24 cellular contexts compared by ENCODE assay signal in the genomic region with DNA sequence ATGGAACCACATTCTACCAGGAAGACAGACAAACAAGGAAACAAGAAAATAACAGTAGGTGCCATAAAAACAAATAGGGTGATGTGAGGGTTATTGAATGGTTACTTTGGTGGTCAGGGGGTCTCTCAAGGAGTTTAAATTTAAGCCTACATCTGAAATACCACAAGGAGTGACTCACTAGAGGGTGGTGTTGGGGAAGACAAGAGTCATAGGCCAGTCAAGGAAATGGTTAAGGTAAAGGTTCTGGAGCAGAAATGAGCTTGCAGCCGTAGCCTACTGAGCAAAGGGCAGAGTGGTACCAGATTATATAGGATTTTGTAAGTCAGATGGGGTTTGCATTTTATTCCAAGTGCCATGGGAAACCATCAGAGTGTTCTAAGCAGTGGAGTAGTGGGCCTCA.
DNase-seq lines count a peak whose midpoint lies in the region; ATAC-seq and TF ChIP-seq lines count a peak whose summit lies in the region.
"Had no signal": no experiment of that assay in that cellular context is flagged by ENCODE, and none has a peak within 500 bp of the region (broad histone marks: within the 10 kb centered on the region; RNA-seq: fewer than 3 reads in every experiment).

No MANE protein-coding gene starts in this region.

- no peaks in the 10 kb centered on the region for H3K27me3 Mint-ChIP-seq in activated CD4-positive, alpha-beta T cell treated with anti-CD3 and anti-CD28 coated beads for 36 hours
- H3K27me3 Mint-ChIP-seq in T-helper 17 cell (no peaks in the 10 kb centered on the region), endothelial cell (ENCODE audit: unreplicated experiment) (peaks cover 5% of the 10 kb centered on the region)

- H3K4me1 Mint-ChIP-seq in activated CD4-positive, alpha-beta T cell treated with anti-CD3 and anti-CD28 coated beads for 36 hours: no peaks in the 10 kb centered on the region
- H3K4me1 Mint-ChIP-seq in T-helper 17 cell (peaks cover 7% of the 10 kb centered on the region), endothelial cell (ENCODE audit: unreplicated experiment) (peaks cover 4% of the 10 kb centered on the region)
- H3K4me1 Mint-ChIP-seq: CD14-positive monocyte, GM23338 had no signal

- TF ChIP-seq CTCF in endothelial cell (IDR thresholded peaks at IDR 0.05; ENCODE audit: unreplicated experiment): no peak
- TF ChIP-seq CTCF in mucosa of descending colon (IDR thresholded peaks at IDR 0.05): no peak

- CTCF ChIA-PET in activated CD4-positive, alpha-beta T cell treated with anti-CD3 and anti-CD28 coated beads for 36 hours (lab: Charles Lee): no interaction called here

- H3K4me1 ChIP-seq in mucosa of descending colon (ENCODE audit: low read depth): no peaks in the 10 kb centered on the region

- H3K9me3 Mint-ChIP-seq in activated CD4-positive, alpha-beta T cell treated with anti-CD3 and anti-CD28 coated beads for 36 hours (ENCODE audit: low read depth): no peaks in the 10 kb centered on the region
- H3K9me3 Mint-ChIP-seq in endothelial cell (ENCODE audit: unreplicated experiment): no peaks in the 10 kb centered on the region
- H3K9me3 Mint-ChIP-seq: CD14-positive monocyte, GM23338 had no signal

- no peak overlapping the region for H3K27ac Mint-ChIP-seq in activated CD4-positive, alpha-beta T cell treated with anti-CD3 and anti-CD28 coated beads for 36 hours
- H3K27ac Mint-ChIP-seq in T-helper 17 cell: peak overlapping the region; percentile 14
- peak overlapping the region; percentile 62 for H3K27ac Mint-ChIP-seq in endothelial cell (ENCODE audit: unreplicated experiment)
- H3K27ac Mint-ChIP-seq: GM23338 had no signal

- H3K36me3 ChIP-seq in mucosa of descending colon (ENCODE audit: low read depth): no peaks in the 10 kb centered on the region

- H3K4me3 ChIP-seq in mucosa of descending colon: no peak overlapping the region
- H3K4me3 ChIP-seq: GM12878, GM23338, K562 had no signal

- no peak for DNase-seq in activated CD4-positive, alpha-beta T cell treated with anti-CD3 and anti-CD28 coated beads for 36 hours
- DNase-seq in activated CD4-positive, alpha-beta T cell treated with anti-CD3 and anti-CD28 coated beads, Interleukin-2, amount 50 U/mL, for 1 hour: no peak
- no peak for DNase-seq in T-helper 17 cell
- no peak for DNase-seq in endothelial cell (ENCODE audit: low spot score)
- DNase-seq in stimulated activated naive CD8-positive, alpha-beta T cell treated with anti-CD3 and anti-CD28 coated beads, Interleukin-15, Interleukin-2, amounts not matched to agents 100 U/mL and 50 U/mL, for 24 hours: no peak
- DNase-seq in NCI-H2171 (lab: John Stamatoyannopoulos, UW): no peak
- DNase-seq in activated CD8-positive, alpha-beta memory T cell treated with anti-CD3 and anti-CD28 coated beads, Interleukin-2, amount 50 U/mL, for 4 hours: no peak
- no peak for DNase-seq in mucosa of descending colon
- DNase-seq: 8988T, DMS 273 treated with DMSO at 0.1 percent for 48 hours, GF-D8, NCI-H1417, NCI-H187, NCI-H2107, NCI-H226, NCI-H524, NCI-H82, RPMI8226, SHP77 treated with DMSO at 0.1 percent for 48 hours had no signal

- POLR2A ChIA-PET in activated CD4-positive, alpha-beta T cell treated with anti-CD3 and anti-CD28 coated beads for 36 hours (lab: Charles Lee): interaction anchor here (0.5 kb wide), 1 partner anchor 614 kb away, joined by 3 read pairs; no protein-coding TSS in a partner anchor

- intact Hi-C loops in activated CD4-positive, alpha-beta T cell treated with anti-CD3 and anti-CD28 coated beads for 36 hours (cut with DNase I, micrococcal nuclease): no loop called here
- intact Hi-C loops in mucosa of descending colon (cut with DNase I, micrococcal nuclease): no loop called here

- H3K36me3 Mint-ChIP-seq in activated CD4-positive, alpha-beta T cell treated with anti-CD3 and anti-CD28 coated beads for 36 hours (ENCODE audit: low read depth): peaks cover 2% of the 10 kb centered on the region
- H3K36me3 Mint-ChIP-seq in T-helper 17 cell (ENCODE audit: low read depth): peaks cover 2% of the 10 kb centered on the region
- H3K36me3 Mint-ChIP-seq in endothelial cell (ENCODE audit: low read depth, unreplicated experiment): peaks cover 18% of the 10 kb centered on the region

- peak; percentile 36 for ATAC-seq in activated CD4-positive, alpha-beta T cell treated with anti-CD3 and anti-CD28 coated beads for 36 hours
- ATAC-seq in T-helper 17 cell (no peak), mucosa of descending colon (no peak)
- peak; percentile 50 for ATAC-seq in stimulated activated naive CD8-positive, alpha-beta T cell treated with anti-CD3 and anti-CD28 coated beads, Interleukin-15, Interleukin-2, amounts not matched to agents 100 U/mL and 50 U/mL, for 24 hours
- ATAC-seq: GM12878, HCT116, K562 had no signal

- H3K9me3 ChIP-seq in T-helper 17 cell (ENCODE audit: control insufficient read depth, low read length, poor library complexity, severe bottlenecking): no peaks in the 10 kb centered on the region
- no peaks in the 10 kb centered on the region for H3K9me3 ChIP-seq in mucosa of descending colon

- no peak overlapping the region for H3K4me3 Mint-ChIP-seq in activated CD4-positive, alpha-beta T cell treated with anti-CD3 and anti-CD28 coated beads for 36 hours
- H3K4me3 Mint-ChIP-seq in T-helper 17 cell (no peak overlapping the region), endothelial cell (ENCODE audit: unreplicated experiment) (no peak overlapping the region)
- H3K4me3 Mint-ChIP-seq: CD14-positive monocyte, GM23338 had no signal

Comparison
In these comparisons a context has a peak if more than half of its experiments do, and no peak if none do; other contexts are left out.
1. ATAC-seq: peak in activated CD4-positive, alpha-beta T cell treated with anti-CD3 and anti-CD28 coated beads for 36 hours (single experiment) and stimulated activated naive CD8-positive, alpha-beta T cell treated with anti-CD3 and anti-CD28 coated beads, Interleukin-15, Interleukin-2, amounts not matched to agents 100 U/mL and 50 U/mL, for 24 hours (single experiment); none in T-helper 17 cell (single experiment) and mucosa of descending colon (single experiment).